ENCODE assay signal across 1 cellular context in the genomic region with DNA sequence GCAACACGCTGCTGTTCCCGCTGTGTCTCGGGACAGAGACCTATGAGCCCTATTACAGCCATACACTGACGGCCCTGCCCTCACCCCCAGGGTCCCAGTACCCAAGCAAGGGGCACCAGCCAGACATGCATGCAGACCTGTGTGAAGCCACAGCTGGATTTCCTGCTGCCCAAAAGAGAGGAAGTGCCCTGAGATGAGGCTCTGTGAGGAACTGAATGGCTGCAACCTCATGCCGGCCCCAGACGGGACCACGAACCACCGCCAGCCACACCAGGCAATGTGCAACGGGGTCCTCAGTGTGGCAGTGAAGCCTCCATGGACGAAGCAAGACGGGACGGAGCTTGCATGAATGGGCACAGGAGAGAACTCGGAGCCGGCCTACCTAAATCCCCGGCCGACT.
TF ChIP-seq lines count a peak whose summit lies in the region.

No MANE protein-coding gene starts in this region.

TF ChIP-seq in HepG2, 621 proteins besides CTCF, POLR2A, EP300 and RAD21:
- TF ChIP-seq ZKSCAN8 (CRISPR knock-in tag; IDR thresholded peaks at IDR 0.05; ENCODE audit: borderline replicate concordance) (no peak), RBM39 (IDR thresholded peaks at IDR 0.05; ENCODE audit: low read depth, low read length, poor library complexity, severe bottlenecking) (peak; percentile 21)
